25 cellular contexts compared by ENCODE assay signal in the genomic region with DNA sequence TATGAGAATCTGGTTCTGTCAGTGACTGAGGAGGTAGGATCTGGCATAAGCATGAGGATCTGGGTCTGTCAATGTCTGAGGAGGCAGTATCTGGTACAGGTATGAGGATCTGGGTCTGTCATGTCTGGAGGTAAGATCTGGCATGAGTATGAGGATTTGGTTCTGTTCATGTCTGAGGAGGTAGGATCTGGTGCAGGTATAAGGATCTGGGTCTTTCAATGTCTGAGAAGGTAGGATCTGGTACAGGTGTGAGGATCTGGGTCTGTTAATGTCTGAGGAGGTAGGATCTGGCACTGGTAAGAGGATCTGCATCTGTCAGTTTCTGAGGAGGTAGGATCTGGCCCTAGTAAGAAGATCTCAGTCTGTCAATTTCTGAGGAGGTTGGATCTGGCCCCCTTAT. TPM values are rescaled to one million over a fixed set of nuclear protein-coding genes. Genes with fewer than 3 reads are reported as not detected.
DNase-seq lines count a peak whose midpoint lies in the region; ATAC-seq and TF ChIP-seq lines count a peak whose summit lies in the region.
"Had no signal": no experiment of that assay in that cellular context is flagged by ENCODE, and none has a peak within 500 bp of the region (broad histone marks: within the 10 kb centered on the region; RNA-seq: fewer than 3 reads in every experiment).

No MANE protein-coding gene starts in this region.

- H3K27me3 Mint-ChIP-seq in activated CD4-positive, alpha-beta T cell treated with anti-CD3 and anti-CD28 coated beads for 36 hours: no peaks in the 10 kb centered on the region
- no peaks in the 10 kb centered on the region for H3K27me3 Mint-ChIP-seq in activated CD4-positive, alpha-beta T cell treated with anti-CD3 and anti-CD28 coated beads, Interleukin-2, amount 10 ng/mL, durations not matched to agents 7 days and 5 days
- H3K27me3 Mint-ChIP-seq: CD4-positive, alpha-beta T cell; stimulated activated memory B cell treated with anti-CD40 and anti-IgM and Interleukin-4, amounts not matched to agents 10 μg/mL and 1 μg/mL and 100 μg/mL, for 72 hours had no signal

- TF ChIP-seq POLR2A in prostate gland (IDR thresholded peaks at IDR 0.05): no peak

- DNase-seq in activated CD4-positive, alpha-beta T cell treated with anti-CD3 and anti-CD28 coated beads for 36 hours: no peak
- DNase-seq in activated CD4-positive, alpha-beta T cell treated with anti-CD3 and anti-CD28 coated beads, Interleukin-2, amount 10 ng/mL, durations not matched to agents 7 days and 5 days: no peak
- peak; percentile 42 for DNase-seq in GM20000 (ENCODE audit: low spot score)
- DNase-seq in stimulated activated effector memory CD8-positive, alpha-beta T cell treated with anti-CD3 and anti-CD28 coated beads, Interleukin-12 subunit alpha, Interleukin-12 subunit beta, amount 100 ng/mL, for 72 hours (ENCODE audit: low spot score in 2 of 2): no peak
- no peak for DNase-seq in prostate gland (ENCODE audit: low spot score)
- no peak for DNase-seq in NCI-H2081 treated with DMSO at 0.1 percent for 48 hours (lab: John Stamatoyannopoulos, UW)
- no peak for DNase-seq in OCI-M2 (lab: John Stamatoyannopoulos, UW; ENCODE audit: unreplicated experiment)
- DNase-seq: activated gamma-delta T cell; activated T-cell treated with anti-CD3 and anti-CD28 coated beads for 4 hours; AML-193; CD4-positive, alpha-beta T cell; cerebellar nuclear complex; dorsolateral prefrontal cortex; H9; NCI-H1436; NCI-H2107; NCI-H446; stimulated activated CD4-positive, alpha-beta T cell treated with anti-CD3 and anti-CD28 coated beads, Interleukin-4, amount 100 ng/mL, for 24 hours had no signal

- H3K4me3 Mint-ChIP-seq in activated CD4-positive, alpha-beta T cell treated with anti-CD3 and anti-CD28 coated beads for 36 hours: no peak overlapping the region
- no peak overlapping the region for H3K4me3 Mint-ChIP-seq in activated CD4-positive, alpha-beta T cell treated with anti-CD3 and anti-CD28 coated beads, Interleukin-2, amount 10 ng/mL, durations not matched to agents 7 days and 5 days
- no peak overlapping the region for H3K4me3 Mint-ChIP-seq in stimulated activated effector memory CD8-positive, alpha-beta T cell treated with anti-CD3 and anti-CD28 coated beads, Interleukin-12 subunit alpha, Interleukin-12 subunit beta, amount 100 ng/mL, for 72 hours
- H3K4me3 Mint-ChIP-seq: CD4-positive, alpha-beta T cell; H9; neural crest cell; stimulated activated memory B cell treated with anti-CD40 and anti-IgM and Interleukin-4, amounts not matched to agents 10 μg/mL and 1 μg/mL and 100 μg/mL, for 72 hours had no signal

- H3K9me3 ChIP-seq in prostate gland: no peaks in the 10 kb centered on the region
- H3K9me3 ChIP-seq: suprapubic skin had no signal

- peaks cover 0 to 6% of the 10 kb centered on the region in 2 donors for H3K36me3 ChIP-seq in prostate gland

- intact Hi-C loops in activated CD4-positive, alpha-beta T cell treated with anti-CD3 and anti-CD28 coated beads for 36 hours (cut with DNase I, micrococcal nuclease): loop anchor here in 1 of 2 experiments (5.0 kb wide), 1 partner anchor 55 kb away; no protein-coding TSS in a partner anchor
- intact Hi-C loops in prostate gland (cut with DNase I): no loop called here

- ATAC-seq in activated CD4-positive, alpha-beta T cell treated with anti-CD3 and anti-CD28 coated beads for 36 hours: peak; percentile 25
- ATAC-seq in esophagus mucosa: peak; percentile 56
- peak; percentile 3 for ATAC-seq in stimulated activated effector memory CD8-positive, alpha-beta T cell treated with anti-CD3 and anti-CD28 coated beads, Interleukin-12 subunit alpha, Interleukin-12 subunit beta, amount 100 ng/mL, for 72 hours
- ATAC-seq: sciatic nerve had no signal

- no peak overlapping the region for H3K4me3 ChIP-seq in prostate gland
- H3K4me3 ChIP-seq: dorsolateral prefrontal cortex, suprapubic skin had no signal

- H3K27ac ChIP-seq in prostate gland: no peak overlapping the region
- H3K27ac ChIP-seq: 22Rv1, KMS-11, suprapubic skin had no signal

- peaks cover 16% of the 10 kb centered on the region for H3K36me3 Mint-ChIP-seq in activated CD4-positive, alpha-beta T cell treated with anti-CD3 and anti-CD28 coated beads for 36 hours (ENCODE audit: low read depth)
- H3K36me3 Mint-ChIP-seq in activated CD4-positive, alpha-beta T cell treated with anti-CD3 and anti-CD28 coated beads, Interleukin-2, amount 10 ng/mL, durations not matched to agents 7 days and 5 days (ENCODE audit: low read depth): peaks cover 20% of the 10 kb centered on the region
- H3K36me3 Mint-ChIP-seq in stimulated activated effector memory CD8-positive, alpha-beta T cell treated with anti-CD3 and anti-CD28 coated beads, Interleukin-12 subunit alpha, Interleukin-12 subunit beta, amount 100 ng/mL, for 72 hours: no peaks in the 10 kb centered on the region

- POLR2A ChIA-PET in activated CD4-positive, alpha-beta T cell treated with anti-CD3 and anti-CD28 coated beads for 36 hours (lab: Charles Lee): no interaction called here
- POLR2A ChIA-PET in activated CD4-positive, alpha-beta T cell treated with anti-CD3 and anti-CD28 coated beads, Interleukin-2, amount 10 ng/mL, durations not matched to agents 7 days and 5 days (lab: Charles Lee): no interaction called here

- H3K27me3 ChIP-seq in prostate gland (replicated peaks; ENCODE audit: insufficient read depth): no peaks in the 10 kb centered on the region
- H3K27me3 ChIP-seq: dorsolateral prefrontal cortex, suprapubic skin had no signal

- no peaks in the 10 kb centered on the region for H3K9me3 Mint-ChIP-seq in activated CD4-positive, alpha-beta T cell treated with anti-CD3 and anti-CD28 coated beads for 36 hours (ENCODE audit: low read depth)
- H3K9me3 Mint-ChIP-seq in activated CD4-positive, alpha-beta T cell treated with anti-CD3 and anti-CD28 coated beads, Interleukin-2, amount 10 ng/mL, durations not matched to agents 7 days and 5 days: no peaks in the 10 kb centered on the region
- H3K9me3 Mint-ChIP-seq in stimulated activated effector memory CD8-positive, alpha-beta T cell treated with anti-CD3 and anti-CD28 coated beads, Interleukin-12 subunit alpha, Interleukin-12 subunit beta, amount 100 ng/mL, for 72 hours: no peaks in the 10 kb centered on the region
- H3K9me3 Mint-ChIP-seq: CD4-positive, alpha-beta T cell; H9; neural crest cell; stimulated activated memory B cell treated with anti-CD40 and anti-IgM and Interleukin-4, amounts not matched to agents 10 μg/mL and 1 μg/mL and 100 μg/mL, for 72 hours had no signal

- H3K4me1 Mint-ChIP-seq in activated CD4-positive, alpha-beta T cell treated with anti-CD3 and anti-CD28 coated beads for 36 hours: no peaks in the 10 kb centered on the region
- H3K4me1 Mint-ChIP-seq in activated CD4-positive, alpha-beta T cell treated with anti-CD3 and anti-CD28 coated beads, Interleukin-2, amount 10 ng/mL, durations not matched to agents 7 days and 5 days: no peaks in the 10 kb centered on the region
- H3K4me1 Mint-ChIP-seq in stimulated activated effector memory CD8-positive, alpha-beta T cell treated with anti-CD3 and anti-CD28 coated beads, Interleukin-12 subunit alpha, Interleukin-12 subunit beta, amount 100 ng/mL, for 72 hours: peaks cover 11% of the 10 kb centered on the region
- H3K4me1 Mint-ChIP-seq: H9; neural crest cell; stimulated activated memory B cell treated with anti-CD40 and anti-IgM and Interleukin-4, amounts not matched to agents 10 μg/mL and 1 μg/mL and 100 μg/mL, for 72 hours had no signal

- CTCF ChIA-PET in activated CD4-positive, alpha-beta T cell treated with anti-CD3 and anti-CD28 coated beads for 36 hours (lab: Charles Lee): no interaction called here
- CTCF ChIA-PET in activated CD4-positive, alpha-beta T cell treated with anti-CD3 and anti-CD28 coated beads, Interleukin-2, amount 10 ng/mL, durations not matched to agents 7 days and 5 days (lab: Charles Lee): no interaction called here

- no peaks in the 10 kb centered on the region for H3K4me1 ChIP-seq in prostate gland (replicated peaks)
- H3K4me1 ChIP-seq: suprapubic skin had no signal

- H3K27ac Mint-ChIP-seq in activated CD4-positive, alpha-beta T cell treated with anti-CD3 and anti-CD28 coated beads for 36 hours: no peak overlapping the region
- H3K27ac Mint-ChIP-seq in activated CD4-positive, alpha-beta T cell treated with anti-CD3 and anti-CD28 coated beads, Interleukin-2, amount 10 ng/mL, durations not matched to agents 7 days and 5 days: no peak overlapping the region
- H3K27ac Mint-ChIP-seq in stimulated activated effector memory CD8-positive, alpha-beta T cell treated with anti-CD3 and anti-CD28 coated beads, Interleukin-12 subunit alpha, Interleukin-12 subunit beta, amount 100 ng/mL, for 72 hours: no peak overlapping the region
- H3K27ac Mint-ChIP-seq: CD4-positive, alpha-beta T cell; H9; stimulated activated memory B cell treated with anti-CD40 and anti-IgM and Interleukin-4, amounts not matched to agents 10 μg/mL and 1 μg/mL and 100 μg/mL, for 72 hours had no signal

- TF ChIP-seq CTCF in GM20000 (IDR thresholded peaks at IDR 0.05; ENCODE audit: extremely low read depth, missing control alignments): no peak
- TF ChIP-seq CTCF in prostate gland (IDR thresholded peaks at IDR 0.05): no peak

RNA-seq across cellular contexts. Expression of gene PDCD2L, which starts 12.4 kb away (rescaled TPM):
- total RNA-seq in activated CD4-positive, alpha-beta T cell treated with anti-CD3 and anti-CD28 coated beads for 36 hours: 10 to 100 TPM; 31.0 to 35.2 TPM
- 10 to 100 TPM in 1 of 2 experiments, 1 to 10 TPM in 1; 9.4 to 13.4 TPM for total RNA-seq in activated CD4-positive, alpha-beta T cell treated with anti-CD3 and anti-CD28 coated beads, Interleukin-2, amount 10 ng/mL, durations not matched to agents 7 days and 5 days
- 6.7 TPM for total RNA-seq in esophagus mucosa
- 10 to 100 TPM; 15.5 to 16.2 TPM for total RNA-seq in prostate gland

RNA-seq across cellular contexts. Expression of gene GPI, which starts 26.8 kb away (rescaled TPM):
- total RNA-seq in activated CD4-positive, alpha-beta T cell treated with anti-CD3 and anti-CD28 coated beads for 36 hours: 100 to 1,000 TPM; 686 to 839 TPM
- 100 to 1,000 TPM; 404 to 442 TPM for total RNA-seq in activated CD4-positive, alpha-beta T cell treated with anti-CD3 and anti-CD28 coated beads, Interleukin-2, amount 10 ng/mL, durations not matched to agents 7 days and 5 days
- 230 TPM for total RNA-seq in esophagus mucosa
- 100 to 1,000 TPM; 106 to 188 TPM for total RNA-seq in prostate gland

RNA-seq across cellular contexts. Expression of gene UBA2, which starts 36.4 kb away (rescaled TPM):
- 100 to 1,000 TPM; 145 to 225 TPM for total RNA-seq in activated CD4-positive, alpha-beta T cell treated with anti-CD3 and anti-CD28 coated beads for 36 hours
- total RNA-seq in activated CD4-positive, alpha-beta T cell treated with anti-CD3 and anti-CD28 coated beads, Interleukin-2, amount 10 ng/mL, durations not matched to agents 7 days and 5 days: 100 to 1,000 TPM; 116 to 140 TPM
- total RNA-seq in esophagus mucosa: 60.9 TPM
- total RNA-seq in prostate gland: 100 to 1,000 TPM in 1 of 2 donors, 10 to 100 TPM in 1; 69.1 to 115 TPM

Comparison
In these comparisons a context has a peak if more than half of its experiments do, and no peak if none do; other contexts are left out.
1. ATAC-seq: peak in every context shown above with its lines; median percentile 56 in esophagus mucosa; 25 in activated CD4-positive, alpha-beta T cell treated with anti-CD3 and anti-CD28 coated beads for 36 hours; 3 in stimulated activated effector memory CD8-positive, alpha-beta T cell treated with anti-CD3 and anti-CD28 coated beads, Interleukin-12 subunit alpha, Interleukin-12 subunit beta, amount 100 ng/mL, for 72 hours.